12 cellular contexts compared by ENCODE assay signal in the genomic region with DNA sequence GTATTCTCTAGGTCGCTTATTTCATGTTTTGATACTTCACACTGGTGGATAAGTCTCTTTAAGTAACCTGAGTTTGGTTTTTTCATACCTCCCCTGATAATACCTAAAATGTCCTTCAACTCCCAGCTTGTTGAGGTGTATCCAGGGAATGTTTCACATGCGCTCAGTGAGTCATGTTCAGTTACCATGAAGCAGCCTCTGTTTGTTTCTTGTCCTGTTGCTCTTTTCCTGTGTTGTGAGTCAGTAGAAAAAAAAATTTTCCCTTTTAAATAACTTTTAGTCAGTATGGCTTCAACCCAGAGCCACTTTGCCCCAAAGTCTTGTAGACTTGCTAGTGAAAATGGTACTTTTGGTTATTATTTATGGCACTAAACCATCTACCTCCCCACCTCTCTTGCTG.
A peak's percentile ranks its signal among the peaks of the same experiment; 100 is the strongest.
DNase-seq lines count a peak whose midpoint lies in the region; ATAC-seq, FAIRE-seq and TF ChIP-seq lines count a peak whose summit lies in the region.
"Had no signal": no experiment of that assay in that cellular context is flagged by ENCODE, and none has a peak within 500 bp of the region (broad histone marks: within the 10 kb centered on the region; RNA-seq: fewer than 3 reads in every experiment).

No MANE protein-coding gene starts in this region.

- peak; percentile 86 for ATAC-seq in omental fat pad (ENCODE audit: low FRiP score)
- no peak for ATAC-seq in HG02885 (IDR thresholded peaks at IDR 0.05; ENCODE audit: poor library complexity, unreplicated experiment)

- intact Hi-C loops in head of caudate nucleus (cut with DNase I) = no loop called here

- in situ Hi-C loops in Caki2 (cut with HindIII; ENCODE audit: low pct_unique_long_range_greater_than_20kb, low sequenced_read_pairs) = loop anchor here (25.0 kb wide), 1 partner anchor 294 kb away; no protein-coding TSS in a partner anchor

- H3K4me3 ChIP-seq in epithelial cell of esophagus (ENCODE audit: low read length) (no peak overlapping the region), coronary artery (no peak overlapping the region)

- H3K27ac ChIP-seq in coronary artery = no peak overlapping the region
- H3K27ac ChIP-seq: parathyroid adenoma had no signal

- FAIRE-seq in RCC 7860 (lab: Jason Lieb, UNC) = peak; percentile 97
- FAIRE-seq in GM12892 (lab: Jason Lieb, UNC) = no peak

- no peak for TF ChIP-seq CTCF in epithelial cell of esophagus (IDR thresholded peaks at IDR 0.05; ENCODE audit: insufficient read depth, low read depth, low read length, missing control alignments)
- no peak for TF ChIP-seq CTCF in omental fat pad (IDR thresholded peaks at IDR 0.05)
- no peak for TF ChIP-seq CTCF in coronary artery (IDR thresholded peaks at IDR 0.05)

- no peak for TF ChIP-seq POLR2A in GM12892 (IDR thresholded peaks at IDR 0.05; ENCODE audit: low read depth, low read length)

- peak; percentile 87 for DNase-seq in Caki2 (ENCODE audit: low read depth)
- DNase-seq in RCC 7860 (ENCODE audit: low spot score) = peak; percentile 98
- peak; percentile 97 for DNase-seq in epithelial cell of esophagus (ENCODE audit: low read depth)
- DNase-seq in omental fat pad (ENCODE audit: low spot score) = no peak
- no peak for DNase-seq in head of caudate nucleus
- no peak for DNase-seq in GM12892 (ENCODE audit: insufficient read length)
- DNase-seq in coronary artery (ENCODE audit: low spot score) = no peak
- DNase-seq: activated CD4-positive, alpha-beta T cell treated with anti-CD3 and anti-CD28 coated beads, Interleukin-2, amount 10 ng/mL, durations not matched to agents 24 days and 14 days; activated naive CD4-positive, alpha-beta T cell treated with anti-CD3 and anti-CD28 coated beads for 36 hours; Right ventricle myocardium superior had no signal

Comparison
In these comparisons a context has a peak if more than half of its experiments do, and no peak if none do; other contexts are left out.
1. DNase-seq: peak in Caki2 (single experiment), RCC 7860 (single experiment) and epithelial cell of esophagus (single experiment); none in omental fat pad (single experiment), head of caudate nucleus (0 of 42), GM12892 (single experiment) and coronary artery (single experiment).